ENCODE assay signal across 8 cellular contexts in the genomic region with DNA sequence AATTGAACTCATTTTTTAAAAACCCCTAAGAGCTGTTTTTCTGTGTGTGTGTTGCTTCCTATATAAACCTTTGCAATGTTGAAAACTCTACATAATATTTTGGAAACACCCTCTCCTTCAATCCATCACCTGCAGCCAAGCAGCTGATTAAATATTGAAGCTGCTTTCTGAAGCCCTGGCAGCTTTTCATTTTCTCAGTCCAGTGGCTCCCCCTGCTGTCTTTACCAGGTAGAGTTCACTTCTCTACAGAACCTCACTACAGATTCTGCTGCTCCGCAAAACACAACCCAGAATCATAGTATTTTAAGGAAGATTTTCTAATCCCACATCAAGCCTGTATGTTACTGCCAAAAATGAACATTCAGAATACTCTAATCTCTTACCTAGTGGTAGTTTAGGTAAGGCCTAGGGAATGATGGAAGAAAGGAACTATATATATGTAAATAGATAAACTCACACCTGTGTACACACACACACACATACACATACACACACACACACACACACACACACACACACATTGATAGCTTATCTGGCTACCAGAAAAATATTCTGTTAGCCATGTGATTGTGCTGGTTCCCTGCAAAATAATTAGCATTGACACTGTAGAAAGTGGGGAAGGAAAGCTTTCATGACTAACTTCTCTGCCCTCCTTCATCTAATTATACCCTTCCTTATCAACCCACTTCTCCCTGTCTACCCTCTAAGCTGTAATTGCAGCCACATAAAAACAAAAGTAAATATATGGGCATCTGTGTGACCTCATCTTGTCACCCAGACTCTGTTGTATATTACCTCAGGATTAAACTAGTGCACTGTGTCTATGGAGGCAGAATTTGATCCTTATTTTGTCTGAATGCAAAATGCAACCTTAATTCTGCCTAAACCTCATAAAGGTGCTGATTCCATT.
A peak's percentile ranks its signal among the peaks of the same experiment; 100 is the strongest.
DNase-seq lines count a peak whose midpoint lies in the region; ATAC-seq and TF ChIP-seq lines count a peak whose summit lies in the region.

No MANE protein-coding gene starts in this region.

- H3K9me3 ChIP-seq in DND-41 (ENCODE audit: insufficient read depth, low read length, severe bottlenecking) (no peaks in the 10 kb centered on the region), HEK293 (ENCODE audit: control insufficient read depth, insufficient read depth, low read depth, low read length) (no peaks in the 10 kb centered on the region), adipocyte (ENCODE audit: control insufficient read depth, low read length) (no peaks in the 10 kb centered on the region), spleen (peaks cover 0 to 2% (median 0%) of the 10 kb centered on the region in 8 donors)

- peak; percentile 12 for DNase-seq in DND-41
- peak; percentile 74 for DNase-seq in NCI-H2107 treated with DMSO at 0.1 percent for 48 hours (lab: John Stamatoyannopoulos, UW; ENCODE audit: unreplicated experiment)
- peak; percentile 81 for DNase-seq in adipocyte (ENCODE audit: low read depth)
- DNase-seq in left ventricle myocardium superior: no peak
- DNase-seq in spleen: no peak
- no peak for DNase-seq in NCI-H226

- no peak overlapping the region for H2AFZ ChIP-seq in DND-41 (ENCODE audit: low read depth, low read length)

- no peak overlapping the region for H3K27ac ChIP-seq in DND-41 (ENCODE audit: low read length)
- H3K27ac ChIP-seq in HEK293 (ENCODE audit: extremely low read depth, low read depth, low read length): no peak overlapping the region
- H3K27ac ChIP-seq in spleen: no peak overlapping the region

- POLR2A ChIA-PET in HEK293 (lab: Yijun Ruan, JAX): no interaction called here

- H3K79me2 ChIP-seq in DND-41 (ENCODE audit: insufficient read depth, low read length): no peaks in the 10 kb centered on the region

- CTCF ChIA-PET in HEK293 (lab: Yijun Ruan, JAX): interaction anchor here (0.6 to 4.3 kb wide), 29 partner anchors 10 to 870 kb away, joined by 3 to 28 read pairs (median 4); no protein-coding TSS in a partner anchor

- H3K4me1 ChIP-seq in DND-41 (ENCODE audit: insufficient read depth, low read length) (no peaks in the 10 kb centered on the region), HEK293 (ENCODE audit: control insufficient read depth, insufficient read depth, low read length) (no peaks in the 10 kb centered on the region), adipocyte (ENCODE audit: control insufficient read depth, insufficient read depth, low read length) (peaks cover 9% of the 10 kb centered on the region), spleen (no peaks in the 10 kb centered on the region)

- peak; percentile 57 for TF ChIP-seq CTCF in DND-41 (IDR thresholded peaks at IDR 0.05; ENCODE audit: borderline replicate concordance, extremely low read depth, low read length, poor library complexity, severe bottlenecking)
- TF ChIP-seq CTCF in HEK293 (tag by site-specific recombination; IDR thresholded peaks at IDR 0.05): no peak
- peak in 8 of 11 experiments; percentile 12 to 58 (median 42) for TF ChIP-seq CTCF in spleen (IDR thresholded peaks at IDR 0.05 in 8 of 11, conservative IDR thresholded peaks at IDR 0.05 in 3 of 11)

- H3K9ac ChIP-seq in DND-41 (ENCODE audit: low read depth, low read length) (no peak overlapping the region), adipocyte (ENCODE audit: low read length) (peak overlapping the region; percentile 27)

- H3K36me3 ChIP-seq in DND-41 (ENCODE audit: insufficient read depth, low read length) (no peaks in the 10 kb centered on the region), HEK293 (ENCODE audit: control insufficient read depth in 2 of 2, insufficient read depth in 1 of 2, low read length in 2 of 2) (no peaks in the 10 kb centered on the region), adipocyte (ENCODE audit: control insufficient read depth, insufficient read depth, low read length, severe bottlenecking) (no peaks in the 10 kb centered on the region), spleen (no peaks in the 10 kb centered on the region)

- H3K4me2 ChIP-seq in DND-41 (ENCODE audit: insufficient read depth, low read length): no peak overlapping the region

- ATAC-seq in DND-41 (ENCODE audit: insufficient read depth, low read depth) (no peak), left ventricle myocardium superior (peak; percentile 81), GM19395 (IDR thresholded peaks at IDR 0.05; ENCODE audit: unreplicated experiment) (no peak)

- no peaks in the 10 kb centered on the region for H4K20me1 ChIP-seq in DND-41 (ENCODE audit: insufficient read depth, low read length)

- no peak for TF ChIP-seq POLR2A in spleen (IDR thresholded peaks at IDR 0.05)

- 75 to 96% (median 91%) methylated on average over 1 of the region's 1 CpG for WGBS in spleen, 5 donors

- H3K4me3 ChIP-seq in DND-41 (ENCODE audit: low read depth in 1 of 2, low read length in 2 of 2) (no peak overlapping the region), HEK293 (ENCODE audit: low read depth, low read length) (no peak overlapping the region), adipocyte (ENCODE audit: low read length) (no peak overlapping the region), spleen (no peak overlapping the region)

- H3K27me3 ChIP-seq in DND-41 (ENCODE audit: insufficient read depth, low read length, poor library complexity): no peaks in the 10 kb centered on the region
- no peaks in the 10 kb centered on the region for H3K27me3 ChIP-seq in adipocyte (replicated peaks; ENCODE audit: control insufficient read depth, insufficient read depth, low read length)
- H3K27me3 ChIP-seq in spleen (replicated peaks in 1 of 7): no peaks in the 10 kb centered on the region

- intact Hi-C loops in left ventricle myocardium superior (cut with micrococcal nuclease): loop anchor here (10.0 kb wide), 2 partner anchors 480 to 580 kb away; no protein-coding TSS in a partner anchor
- intact Hi-C loops in spleen (cut with DNase I; ENCODE audit: low total_unique reads): no loop called here

TF ChIP-seq in HEK293, 187 proteins besides CTCF, POLR2A, EP300 and RAD21 (continues in another document):
- no peak for TF ChIP-seq ZNF341 (tag by site-specific recombination; IDR thresholded peaks at IDR 0.05; ENCODE audit: low read depth)
- TF ChIP-seq ZNF488 (tag by site-specific recombination; IDR thresholded peaks at IDR 0.05): no peak
- no peak for TF ChIP-seq PBX3 (CRISPR knock-in tag; IDR thresholded peaks at IDR 0.05)
- TF ChIP-seq ZSCAN4 (tag by site-specific recombination; IDR thresholded peaks at IDR 0.05): peak; percentile 79
- TF ChIP-seq ZNF658 (tag by site-specific recombination; IDR thresholded peaks at IDR 0.05): no peak
- TF ChIP-seq ZNF629 (tag by site-specific recombination; IDR thresholded peaks at IDR 0.05): 0 out of 2 replicates have a peak, but pooled peaks have one; percentile 25
- no peak for TF ChIP-seq ELK4 (IDR thresholded peaks at IDR 0.05; ENCODE audit: borderline replicate concordance, low read depth, low read length)
- TF ChIP-seq KLF8 (tag by site-specific recombination; IDR thresholded peaks at IDR 0.05): no peak
- 0 out of 2 replicates have a peak, but pooled peaks have one; percentile 15 for TF ChIP-seq ZXDB (tag by site-specific recombination; IDR thresholded peaks at IDR 0.05)
- no peak for TF ChIP-seq ZNF549 (tag by site-specific recombination; IDR thresholded peaks at IDR 0.05)

Comparison
In these comparisons a context has a peak if more than half of its experiments do, and no peak if none do; other contexts are left out.
1. DNase-seq: peak in DND-41 (single experiment), NCI-H2107 treated with DMSO at 0.1 percent for 48 hours (single experiment) and adipocyte (single experiment); none in left ventricle myocardium superior (single experiment), spleen (single experiment) and NCI-H226 (single experiment).